ENCODE assay signal across 1 cellular context in genomic region chrX:3815896-3816664, GRCh38.
TF ChIP-seq lines count a peak whose summit lies in the region.

No MANE protein-coding gene starts in this region.

TF ChIP-seq in GM12878, 131 proteins besides CTCF, POLR2A, EP300 and RAD21 (continued from another document and continues in another):
- TF ChIP-seq HSF1 (IDR thresholded peaks at IDR 0.05; ENCODE audit: low read depth, low read length) (no peak), PKNOX1 (IDR thresholded peaks at IDR 0.05) (no peak), ZNF24 (IDR thresholded peaks at IDR 0.05) (no peak), JUNB (IDR thresholded peaks at IDR 0.05) (no peak), SP1 (IDR thresholded peaks at IDR 0.05; ENCODE audit: low read depth, low read length) (no peak), KDM1A (IDR thresholded peaks at IDR 0.05; ENCODE audit: borderline replicate concordance) (no peak), ATF2 (IDR thresholded peaks at IDR 0.05; ENCODE audit: low read length) (no peak), SMARCA5 (IDR thresholded peaks at IDR 0.05) (no peak), ZBED1 (IDR thresholded peaks at IDR 0.05; ENCODE audit: borderline replicate concordance) (no peak; the same call in 1 of the 2 replicates), HDAC2 (IDR thresholded peaks at IDR 0.05) (no peak), NR2F1 (conservative IDR thresholded peaks at IDR 0.05) (peak; percentile 61), IKZF2 (IDR thresholded peaks at IDR 0.05) (0 out of 4 replicates have a peak, but pooled peaks of 1 of the 2 experiments have one; percentile 14), MYB (IDR thresholded peaks at IDR 0.05; ENCODE audit: borderline replicate concordance, low read depth, low read length) (no peak), ZZZ3 (IDR thresholded peaks at IDR 0.05; ENCODE audit: control insufficient read depth, insufficient read length, low read depth) (no peak), NFIC (IDR thresholded peaks at IDR 0.05; ENCODE audit: low read depth, low read length) (no peak), E2F4 (IDR thresholded peaks at IDR 0.05; ENCODE audit: low read depth, low read length) (no peak), CBFB (IDR thresholded peaks at IDR 0.05; ENCODE audit: low read depth) (no peak; the same call in 1 of the 2 replicates), ELK1 (IDR thresholded peaks at IDR 0.05; ENCODE audit: low read depth, low read length) (no peak), SMAD1 (IDR thresholded peaks at IDR 0.05; ENCODE audit: low read depth, partially characterized antibody) (no peak), ZBTB33 (IDR thresholded peaks at IDR 0.05) (no peak), NR2C1 (IDR thresholded peaks at IDR 0.05) (no peak), SKIL (IDR thresholded peaks at IDR 0.05; ENCODE audit: low read depth, poor library complexity, severe bottlenecking) (no peak), ETV6 (conservative IDR thresholded peaks at IDR 0.05 in 1 of 2, IDR thresholded peaks at IDR 0.05 in 1 of 2; ENCODE audit: borderline replicate concordance in 1 of 2, low read depth in 1 of 2) (no peak), GATAD2B (conservative IDR thresholded peaks at IDR 0.05; ENCODE audit: low read depth) (no peak), WRNIP1 (IDR thresholded peaks at IDR 0.05; ENCODE audit: borderline replicate concordance, low read depth, low read length) (no peak), CREB1 (IDR thresholded peaks at IDR 0.05; ENCODE audit: low read depth) (peak; percentile 42; the same call in 1 of the 2 replicates), BACH1 (IDR thresholded peaks at IDR 0.05; ENCODE audit: borderline replicate concordance) (peak; percentile 37; the same call in 1 of the 2 replicates), KAT2A (conservative IDR thresholded peaks at IDR 0.05; ENCODE audit: control insufficient read depth, low read depth, low read length) (no peak), TCF12 (IDR thresholded peaks at IDR 0.05; ENCODE audit: low read depth, low read length) (0 out of 2 replicates have a peak, but pooled peaks have one; percentile 20), TCF7 (IDR thresholded peaks at IDR 0.05; ENCODE audit: borderline replicate concordance) (no peak), PML (IDR thresholded peaks at IDR 0.05; ENCODE audit: low read length) (no peak), CREM (IDR thresholded peaks at IDR 0.05; ENCODE audit: low read depth) (peak; percentile 11; the same call in 1 of the 2 replicates), ZNF687 (IDR thresholded peaks at IDR 0.05) (no peak)
- TF ChIP-seq, protein P1, sequence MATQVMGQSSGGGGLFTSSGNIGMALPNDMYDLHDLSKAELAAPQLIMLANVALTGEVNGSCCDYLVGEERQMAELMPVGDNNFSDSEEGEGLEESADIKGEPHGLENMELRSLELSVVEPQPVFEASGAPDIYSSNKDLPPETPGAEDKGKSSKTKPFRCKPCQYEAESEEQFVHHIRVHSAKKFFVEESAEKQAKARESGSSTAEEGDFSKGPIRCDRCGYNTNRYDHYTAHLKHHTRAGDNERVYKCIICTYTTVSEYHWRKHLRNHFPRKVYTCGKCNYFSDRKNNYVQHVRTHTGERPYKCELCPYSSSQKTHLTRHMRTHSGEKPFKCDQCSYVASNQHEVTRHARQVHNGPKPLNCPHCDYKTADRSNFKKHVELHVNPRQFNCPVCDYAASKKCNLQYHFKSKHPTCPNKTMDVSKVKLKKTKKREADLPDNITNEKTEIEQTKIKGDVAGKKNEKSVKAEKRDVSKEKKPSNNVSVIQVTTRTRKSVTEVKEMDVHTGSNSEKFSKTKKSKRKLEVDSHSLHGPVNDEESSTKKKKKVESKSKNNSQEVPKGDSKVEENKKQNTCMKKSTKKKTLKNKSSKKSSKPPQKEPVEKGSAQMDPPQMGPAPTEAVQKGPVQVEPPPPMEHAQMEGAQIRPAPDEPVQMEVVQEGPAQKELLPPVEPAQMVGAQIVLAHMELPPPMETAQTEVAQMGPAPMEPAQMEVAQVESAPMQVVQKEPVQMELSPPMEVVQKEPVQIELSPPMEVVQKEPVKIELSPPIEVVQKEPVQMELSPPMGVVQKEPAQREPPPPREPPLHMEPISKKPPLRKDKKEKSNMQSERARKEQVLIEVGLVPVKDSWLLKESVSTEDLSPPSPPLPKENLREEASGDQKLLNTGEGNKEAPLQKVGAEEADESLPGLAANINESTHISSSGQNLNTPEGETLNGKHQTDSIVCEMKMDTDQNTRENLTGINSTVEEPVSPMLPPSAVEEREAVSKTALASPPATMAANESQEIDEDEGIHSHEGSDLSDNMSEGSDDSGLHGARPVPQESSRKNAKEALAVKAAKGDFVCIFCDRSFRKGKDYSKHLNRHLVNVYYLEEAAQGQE (IDR thresholded peaks at IDR 0.05; ENCODE audit: low read depth, low read length): no peak
- TF ChIP-seq, protein P2, sequence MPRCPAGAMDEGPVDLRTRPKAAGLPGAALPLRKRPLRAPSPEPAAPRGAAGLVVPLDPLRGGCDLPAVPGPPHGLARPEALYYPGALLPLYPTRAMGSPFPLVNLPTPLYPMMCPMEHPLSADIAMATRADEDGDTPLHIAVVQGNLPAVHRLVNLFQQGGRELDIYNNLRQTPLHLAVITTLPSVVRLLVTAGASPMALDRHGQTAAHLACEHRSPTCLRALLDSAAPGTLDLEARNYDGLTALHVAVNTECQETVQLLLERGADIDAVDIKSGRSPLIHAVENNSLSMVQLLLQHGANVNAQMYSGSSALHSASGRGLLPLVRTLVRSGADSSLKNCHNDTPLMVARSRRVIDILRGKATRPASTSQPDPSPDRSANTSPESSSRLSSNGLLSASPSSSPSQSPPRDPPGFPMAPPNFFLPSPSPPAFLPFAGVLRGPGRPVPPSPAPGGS (IDR thresholded peaks at IDR 0.05; ENCODE audit: borderline replicate concordance, insufficient read depth, low read depth, low read length, poor library complexity, severe bottlenecking): peak; percentile 61
- TF ChIP-seq, protein P3, sequence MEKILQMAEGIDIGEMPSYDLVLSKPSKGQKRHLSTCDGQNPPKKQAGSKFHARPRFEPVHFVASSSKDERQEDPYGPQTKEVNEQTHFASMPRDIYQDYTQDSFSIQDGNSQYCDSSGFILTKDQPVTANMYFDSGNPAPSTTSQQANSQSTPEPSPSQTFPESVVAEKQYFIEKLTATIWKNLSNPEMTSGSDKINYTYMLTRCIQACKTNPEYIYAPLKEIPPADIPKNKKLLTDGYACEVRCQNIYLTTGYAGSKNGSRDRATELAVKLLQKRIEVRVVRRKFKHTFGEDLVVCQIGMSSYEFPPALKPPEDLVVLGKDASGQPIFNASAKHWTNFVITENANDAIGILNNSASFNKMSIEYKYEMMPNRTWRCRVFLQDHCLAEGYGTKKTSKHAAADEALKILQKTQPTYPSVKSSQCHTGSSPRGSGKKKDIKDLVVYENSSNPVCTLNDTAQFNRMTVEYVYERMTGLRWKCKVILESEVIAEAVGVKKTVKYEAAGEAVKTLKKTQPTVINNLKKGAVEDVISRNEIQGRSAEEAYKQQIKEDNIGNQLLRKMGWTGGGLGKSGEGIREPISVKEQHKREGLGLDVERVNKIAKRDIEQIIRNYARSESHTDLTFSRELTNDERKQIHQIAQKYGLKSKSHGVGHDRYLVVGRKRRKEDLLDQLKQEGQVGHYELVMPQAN (conservative IDR thresholded peaks at IDR 0.05): no peak
